13 cellular contexts compared by ENCODE assay signal in genomic region chr12:104462325-104462724, GRCh38. TPM values are rescaled to one million over a fixed set of nuclear protein-coding genes. Genes with fewer than 3 reads are reported as not detected.
DNase-seq lines count a peak whose midpoint lies in the region; ATAC-seq, FAIRE-seq and TF ChIP-seq lines count a peak whose summit lies in the region.
"Had no signal": no experiment of that assay in that cellular context is flagged by ENCODE, and none has a peak within 500 bp of the region (broad histone marks: within the 10 kb centered on the region; RNA-seq: fewer than 3 reads in every experiment).

No MANE protein-coding gene starts in this region.

- dilution Hi-C loops in endothelial cell of umbilical vein (cut with MboI; ENCODE audit: extremely low pct_ligation_motif_present, low sequenced_read_pairs): no loop called here

- H3K9me3 Mint-ChIP-seq in T-cell: no peaks in the 10 kb centered on the region

- peak overlapping the region; percentile 69 to 98 (median 78) for H3K4me3 Mint-ChIP-seq in T-cell

- no peaks in the 10 kb centered on the region for H3K36me3 ChIP-seq in left ventricle myocardium inferior
- no peaks in the 10 kb centered on the region for H3K36me3 ChIP-seq in endothelial cell of umbilical vein (ENCODE audit: control insufficient read depth in 2 of 2, extremely low read depth in 1 of 2, insufficient read depth in 2 of 2, low read length in 2 of 2)
- no peaks in the 10 kb centered on the region for H3K36me3 ChIP-seq in upper lobe of right lung

- H3K79me2 ChIP-seq in endothelial cell of umbilical vein (ENCODE audit: control insufficient read depth, insufficient read depth, low read length): peaks cover 89% of the 10 kb centered on the region

- H3K4me1 ChIP-seq in left ventricle myocardium inferior: peaks cover 65% of the 10 kb centered on the region
- H3K4me1 ChIP-seq in endothelial cell of umbilical vein (ENCODE audit: control insufficient read depth, extremely low read depth, insufficient read depth, low read length): peaks cover 40% of the 10 kb centered on the region
- peaks cover 69% of the 10 kb centered on the region for H3K4me1 ChIP-seq in upper lobe of right lung
- H3K4me1 ChIP-seq: SJCRH30 had no signal

- no peak for FAIRE-seq in endothelial cell of umbilical vein (lab: Jason Lieb, UNC)

- no peak overlapping the region for H2AFZ ChIP-seq in endothelial cell of umbilical vein (ENCODE audit: low read depth, low read length)

- CTCF ChIA-PET in T-cell (lab: Charles Lee) (interaction anchor here in 1 of 2 donors (0.7 kb wide), 1 partner anchor 12 kb away, joined by 3 read pairs; no protein-coding TSS in a partner anchor), endothelial cell of umbilical vein (lab: Charles Lee) (interaction anchor here (1.0 kb wide), 1 partner anchor 10 kb away, joined by 3 read pairs; no protein-coding TSS in a partner anchor)

- no peak for DNase-seq in left ventricle myocardium inferior
- no peak for DNase-seq in cardiac septum (ENCODE audit: low spot score)
- DNase-seq in T-cell: no peak
- DNase-seq in endothelial cell of umbilical vein (ENCODE audit: low read depth, low spot score): no peak
- DNase-seq in upper lobe of right lung: no peak
- DNase-seq in nucleus accumbens (lab: John Stamatoyannopoulos, UW): no peak
- no peak for DNase-seq in NCI-H1048 (lab: John Stamatoyannopoulos, UW)
- DNase-seq: effector CD8-positive, alpha-beta T cell; foreskin fibroblast; mesendoderm; SJCRH30 had no signal

- peak overlapping the region; percentile 59 for H3K4me2 ChIP-seq in endothelial cell of umbilical vein (ENCODE audit: insufficient read depth, low read length)
- H3K4me2 ChIP-seq: smooth muscle cell had no signal

- H3K4me3 ChIP-seq in left ventricle myocardium inferior: no peak overlapping the region
- no peak overlapping the region for H3K4me3 ChIP-seq in endothelial cell of umbilical vein (replicated peaks in 1 of 3; ENCODE audit: insufficient read depth in 1 of 3, low read depth in 1 of 3, low read length in 3 of 3)
- no peak overlapping the region for H3K4me3 ChIP-seq in upper lobe of right lung
- H3K4me3 ChIP-seq: SJCRH30, smooth muscle cell had no signal

- intact Hi-C loops in left ventricle myocardium inferior (cut with micrococcal nuclease) (no loop called here), cardiac septum (cut with DNase I) (no loop called here), endothelial cell of umbilical vein (cut with micrococcal nuclease) (no loop called here), upper lobe of right lung (cut with DNase I) (no loop called here)

- no peaks in the 10 kb centered on the region for H4K20me1 ChIP-seq in endothelial cell of umbilical vein (replicated peaks; ENCODE audit: control insufficient read depth, extremely low read depth, insufficient read depth, low read length)

- H3K36me3 Mint-ChIP-seq in T-cell: peaks cover 15% of the 10 kb centered on the region

- BruUV-seq in endothelial cell of umbilical vein (replicated peaks; lab: Mats Ljungman, UMichigan): no TSS peak

- TF ChIP-seq CTCF in left ventricle myocardium inferior (IDR thresholded peaks at IDR 0.05; ENCODE audit: borderline replicate concordance): no peak
- no peak for TF ChIP-seq CTCF in endothelial cell of umbilical vein (IDR thresholded peaks at IDR 0.05; ENCODE audit: extremely low read depth in 1 of 2, insufficient read depth in 1 of 2, low read depth in 1 of 2, low read length in 2 of 2)
- no peak for TF ChIP-seq CTCF in upper lobe of right lung (IDR thresholded peaks at IDR 0.05)

- H3K9me1 ChIP-seq in endothelial cell of umbilical vein (replicated peaks; ENCODE audit: control insufficient read depth, extremely low read depth, insufficient read depth, low read length): no peaks in the 10 kb centered on the region

- H3K27me3 Mint-ChIP-seq in T-cell: no peaks in the 10 kb centered on the region

- no peak for TF ChIP-seq POLR2A in endothelial cell of umbilical vein (IDR thresholded peaks at IDR 0.05; ENCODE audit: low read depth, low read length)

- POLR2A ChIA-PET in T-cell (lab: Charles Lee): no interaction called here
- POLR2A ChIA-PET in endothelial cell of umbilical vein (lab: Charles Lee): no interaction called here

- H3K4me1 Mint-ChIP-seq in T-cell: peaks cover 76 to 80% (median 78%) of the 10 kb centered on the region in 3 donors

- H3K27ac Mint-ChIP-seq in T-cell: peak overlapping the region; percentile 91 to 95

- H3K27me3 ChIP-seq in left ventricle myocardium inferior (ENCODE audit: low read depth) (no peaks in the 10 kb centered on the region), endothelial cell of umbilical vein (ENCODE audit: control insufficient read depth in 2 of 2, insufficient read depth in 2 of 2, low read length in 2 of 2) (no peaks in the 10 kb centered on the region), upper lobe of right lung (no peaks in the 10 kb centered on the region)
- H3K27me3 ChIP-seq: SJCRH30 had no signal

- H3K27ac ChIP-seq in left ventricle myocardium inferior (replicated peaks): peak overlapping the region; percentile 71
- H3K27ac ChIP-seq in endothelial cell of umbilical vein (ENCODE audit: insufficient read depth, low read depth, low read length): no peak overlapping the region
- H3K27ac ChIP-seq in upper lobe of right lung: peak overlapping the region; percentile 67
- H3K27ac ChIP-seq: SJCRH30 had no signal

- ATAC-seq in T-cell (replicated peaks in 1 of 4) (no peak), upper lobe of right lung (no peak), HG03565 (IDR thresholded peaks at IDR 0.05; ENCODE audit: unreplicated experiment) (no peak)

- H3K9me3 ChIP-seq in left ventricle myocardium inferior (replicated peaks): no peaks in the 10 kb centered on the region
- no peaks in the 10 kb centered on the region for H3K9me3 ChIP-seq in endothelial cell of umbilical vein (replicated peaks; ENCODE audit: control insufficient read depth, insufficient read depth, low read length)
- no peaks in the 10 kb centered on the region for H3K9me3 ChIP-seq in upper lobe of right lung
- H3K9me3 ChIP-seq: SJCRH30 had no signal

- H3K9ac ChIP-seq in endothelial cell of umbilical vein (replicated peaks; ENCODE audit: extremely low read depth, insufficient read depth, low read length): no peak overlapping the region

TF ChIP-seq in endothelial cell of umbilical vein, 7 proteins besides CTCF, POLR2A, EP300 and RAD21:
- TF ChIP-seq MYC (IDR thresholded peaks at IDR 0.05; ENCODE audit: low read depth, low read length): no peak
- TF ChIP-seq EZH2 (IDR thresholded peaks at IDR 0.05; ENCODE audit: borderline replicate concordance, low read depth, low read length, severe bottlenecking): no peak
- no peak for TF ChIP-seq GATA2 (IDR thresholded peaks at IDR 0.05; ENCODE audit: insufficient read depth, insufficient read length, low read depth, low read length)
- TF ChIP-seq JUN (IDR thresholded peaks at IDR 0.05; ENCODE audit: borderline replicate concordance, insufficient read depth, insufficient read length, low read depth): no peak
- TF ChIP-seq MAX (IDR thresholded peaks at IDR 0.05; ENCODE audit: insufficient read depth, insufficient read length): no peak
- no peak for TF ChIP-seq FOS (IDR thresholded peaks at IDR 0.05; ENCODE audit: borderline replicate concordance, insufficient read depth, low read length)
- no peak for TF ChIP-seq POLR2AphosphoS5 (IDR thresholded peaks at IDR 0.05; ENCODE audit: insufficient read depth, low read depth, low read length)

RNA-seq across cellular contexts. Expression of gene CHST11, which starts 5.6 kb away (rescaled TPM):
- 6.0 TPM for total RNA-seq in left ventricle myocardium inferior
- total RNA-seq in cardiac septum: 6.1 TPM
- total RNA-seq in T-cell: 10 to 100 TPM; 49.8 to 78.3 (median 63.7) TPM
- 20.9 and 24.2 TPM in 2 replicates for total RNA-seq in endothelial cell of umbilical vein
- 19.7 and 21.9 TPM in 2 replicates for polyA plus RNA-seq in endothelial cell of umbilical vein
- 17.6 and 19.9 TPM in 2 replicates for polyA plus RNA-seq in endothelial cell of umbilical vein (2011; cell fraction: cytosol; rRNA removed)
- 14.8 and 15.5 TPM in 2 replicates for polyA plus RNA-seq in endothelial cell of umbilical vein (2011; cell fraction: nucleus; rRNA removed)
- 18.2 and 18.4 TPM in 2 replicates for polyA plus RNA-seq in endothelial cell of umbilical vein (2012)
- polyA minus RNA-seq in endothelial cell of umbilical vein: 13.4 and 17.2 TPM in 2 replicates
- 0.41 TPM for polyA minus RNA-seq in endothelial cell of umbilical vein (2011; cell fraction: cytosol; rRNA and poly(A)+ RNA removed)
- polyA minus RNA-seq in endothelial cell of umbilical vein (2011; cell fraction: nucleus; rRNA and poly(A)+ RNA removed): 20.7 and 22.8 TPM in 2 replicates
- 56.6 TPM for total RNA-seq in upper lobe of right lung
